ENCODE assay signal across 9 cellular contexts in the genomic region with DNA sequence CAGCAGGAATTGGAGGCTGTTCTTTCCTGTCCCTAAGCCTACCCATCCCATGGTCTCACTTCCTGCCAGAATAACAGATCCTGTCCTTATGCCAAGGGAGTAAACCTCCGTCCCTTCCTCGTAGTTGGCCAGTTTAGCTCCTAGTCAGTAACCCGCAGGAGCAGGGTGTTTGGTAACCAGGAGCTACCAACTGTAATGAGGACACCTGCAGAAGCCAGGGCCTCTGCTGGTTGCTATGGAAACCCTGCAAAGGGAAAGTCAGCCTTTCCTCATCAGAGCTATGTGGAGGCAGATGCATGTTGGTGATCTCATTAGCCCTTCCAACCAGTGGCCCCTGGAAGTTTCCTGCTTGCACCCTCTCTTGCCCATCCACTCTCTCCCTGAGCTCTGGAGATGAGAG.
DNase-seq lines count a peak whose midpoint lies in the region; ATAC-seq and TF ChIP-seq lines count a peak whose summit lies in the region.
"Had no signal": no experiment of that assay in that cellular context is flagged by ENCODE, and none has a peak within 500 bp of the region (broad histone marks: within the 10 kb centered on the region; RNA-seq: fewer than 3 reads in every experiment).

No MANE protein-coding gene starts in this region.

- BruUV-seq in PC-3 (replicated peaks; lab: Mats Ljungman, UMichigan), result no TSS peak

- H3K9ac ChIP-seq in BLaER1 (no peak overlapping the region), MM.1S (ENCODE audit: low read length) (no peak overlapping the region), PC-3 (ENCODE audit: low read length) (no peak overlapping the region)
- H3K9ac ChIP-seq: KMS-11 had no signal

- no peaks in the 10 kb centered on the region for H3K9me2 ChIP-seq in MM.1S (replicated peaks; ENCODE audit: insufficient read depth, low read length)
- H3K9me2 ChIP-seq in PC-3 (replicated peaks; ENCODE audit: low read length), result no peaks in the 10 kb centered on the region

- H3K79me2 ChIP-seq in MM.1S (ENCODE audit: low read length) (no peaks in the 10 kb centered on the region), PC-3 (ENCODE audit: low read length) (no peaks in the 10 kb centered on the region)

- intact Hi-C loops in PC-3 (cut with micrococcal nuclease), result no loop called here

- no peaks in the 10 kb centered on the region for H4K20me1 ChIP-seq in BLaER1
- no peaks in the 10 kb centered on the region for H4K20me1 ChIP-seq in MM.1S (ENCODE audit: insufficient read depth, low read length)
- H4K20me1 ChIP-seq in PC-3 (ENCODE audit: low read length), result no peaks in the 10 kb centered on the region

- no peaks in the 10 kb centered on the region for H3F3A ChIP-seq in MM.1S (ENCODE audit: insufficient read depth, low read length)
- H3F3A ChIP-seq in PC-3 (ENCODE audit: low read length, unreplicated experiment), result no peaks in the 10 kb centered on the region

- peak; percentile 73 for DNase-seq in MM.1S
- peak; percentile 19 for DNase-seq in PC-3
- DNase-seq in iPS-NIHi11 (ENCODE audit: low spot score), result peak; percentile 34
- DNase-seq in HT-29 (ENCODE audit: low spot score), result no peak
- DNase-seq in OCI-M1 (lab: John Stamatoyannopoulos, UW), result no peak

- POLR2A ChIA-PET in PC-3 (lab: Charles Lee; ENCODE audit: unreplicated experiment), result no interaction called here

- H3K4me3 ChIP-seq in BLaER1 (no peak overlapping the region), MM.1S (ENCODE audit: low read length) (no peak overlapping the region), PC-3 (ENCODE audit: low read length) (no peak overlapping the region)

- H3K9me3 ChIP-seq in BLaER1 (peaks cover 24% of the 10 kb centered on the region), MM.1S (replicated peaks; ENCODE audit: insufficient read depth, low read length) (no peaks in the 10 kb centered on the region), PC-3 (ENCODE audit: low read length) (peaks cover 11% of the 10 kb centered on the region; the same call in 1 of the 2 replicates)

- H2AFZ ChIP-seq in MM.1S (ENCODE audit: low read length), result no peak overlapping the region
- no peak overlapping the region for H2AFZ ChIP-seq in PC-3 (ENCODE audit: low read length)

- H3K27me3 ChIP-seq in BLaER1 (no peaks in the 10 kb centered on the region), MM.1S (replicated peaks; ENCODE audit: insufficient read depth, low read length) (no peaks in the 10 kb centered on the region), PC-3 (ENCODE audit: low read length) (no peaks in the 10 kb centered on the region)

- peaks cover 9% of the 10 kb centered on the region; the same call in 1 of the 2 replicates for H3K4me1 ChIP-seq in BLaER1
- no peaks in the 10 kb centered on the region for H3K4me1 ChIP-seq in MM.1S (ENCODE audit: low read length)
- peaks cover 19% of the 10 kb centered on the region; the same call in 1 of the 2 replicates for H3K4me1 ChIP-seq in PC-3 (ENCODE audit: insufficient read depth, low read length)

- peak overlapping the region; percentile 41; the same call in 1 of the 2 replicates for H3K4me2 ChIP-seq in BLaER1
- no peak overlapping the region for H3K4me2 ChIP-seq in MM.1S (ENCODE audit: low read depth, low read length)
- no peak overlapping the region for H3K4me2 ChIP-seq in PC-3 (ENCODE audit: low read length)
- H3K4me2 ChIP-seq: KMS-11 had no signal

- no peak overlapping the region for H3K27ac ChIP-seq in BLaER1
- H3K27ac ChIP-seq in MM.1S (ENCODE audit: low read length), result no peak overlapping the region
- H3K27ac ChIP-seq in PC-3 (ENCODE audit: low read length), result no peak overlapping the region
- H3K27ac ChIP-seq: KMS-11 had no signal

- ATAC-seq in PC-3 (no peak; the same call in 1 of the 2 replicates), HG03571 (IDR thresholded peaks at IDR 0.05; ENCODE audit: unreplicated experiment) (no peak), HG03565 (IDR thresholded peaks at IDR 0.05; ENCODE audit: unreplicated experiment) (no peak)

- H3K36me3 ChIP-seq in BLaER1 (no peaks in the 10 kb centered on the region), MM.1S (replicated peaks; ENCODE audit: insufficient read depth, low read length) (no peaks in the 10 kb centered on the region), PC-3 (ENCODE audit: low read depth, low read length) (no peaks in the 10 kb centered on the region; the same call in 1 of the 2 replicates)

- no peak for TF ChIP-seq CTCF in MM.1S (IDR thresholded peaks at IDR 0.05; ENCODE audit: low read length)
- no peak for TF ChIP-seq CTCF in PC-3 (conservative IDR thresholded peaks at IDR 0.05; ENCODE audit: low read depth, low read length)

- CTCF ChIA-PET in PC-3 (lab: Charles Lee), result no interaction called here

Comparison
In these comparisons a context has a peak if more than half of its experiments do, and no peak if none do; other contexts are left out.
1. DNase-seq: peak in MM.1S (single experiment), PC-3 (single experiment) and iPS-NIHi11 (single experiment); none in HT-29 (single experiment) and OCI-M1 (single experiment).